Comparison of ENCODE assay signal across 24 cellular contexts in genomic region chr3:189902230-189903186, GRCh38.
A peak's percentile ranks its signal among the peaks of the same experiment; 100 is the strongest.
DNase-seq lines count a peak whose midpoint lies in the region; ATAC-seq, FAIRE-seq and TF ChIP-seq lines count a peak whose summit lies in the region.
"Had no signal": no experiment of that assay in that cellular context is flagged by ENCODE, and none has a peak within 500 bp of the region (broad histone marks: within the 10 kb centered on the region; RNA-seq: fewer than 3 reads in every experiment).

No MANE protein-coding gene starts in this region.

- H3K9me3 ChIP-seq in breast epithelium = no peaks in the 10 kb centered on the region
- H3K9me3 ChIP-seq: BLaER1, upper lobe of left lung had no signal

- H3K27ac Mint-ChIP-seq in MCF 10A (ENCODE audit: low read depth, unreplicated experiment) = peak overlapping the region; percentile 0
- H3K27ac Mint-ChIP-seq in stimulated activated effector memory CD8-positive, alpha-beta T cell treated with anti-CD3 and anti-CD28 coated beads, Interleukin-12 subunit alpha, Interleukin-12 subunit beta, amount 100 ng/mL, for 72 hours = no peak overlapping the region
- H3K27ac Mint-ChIP-seq: activated naive CD8-positive, alpha-beta T cell treated with anti-CD3 and anti-CD28 coated beads, Interleukin-2, amount 50 U/mL, for 24 hours; memory B cell had no signal

- BruUV-seq in MCF 10A (replicated peaks; lab: Mats Ljungman, UMichigan) = no TSS peak

- TF ChIP-seq POLR2A in breast epithelium (IDR thresholded peaks at IDR 0.05) = no peak

- no peaks in the 10 kb centered on the region for H3K27me3 Mint-ChIP-seq in MCF 10A (ENCODE audit: insufficient read depth, unreplicated experiment)

- no peaks in the 10 kb centered on the region for H3K9me3 Mint-ChIP-seq in MCF 10A (ENCODE audit: unreplicated experiment)
- H3K9me3 Mint-ChIP-seq in stimulated activated effector memory CD8-positive, alpha-beta T cell treated with anti-CD3 and anti-CD28 coated beads, Interleukin-12 subunit alpha, Interleukin-12 subunit beta, amount 100 ng/mL, for 72 hours = no peaks in the 10 kb centered on the region
- H3K9me3 Mint-ChIP-seq: activated naive CD8-positive, alpha-beta T cell treated with anti-CD3 and anti-CD28 coated beads, Interleukin-2, amount 50 U/mL, for 24 hours; memory B cell had no signal

- H3K27ac ChIP-seq in breast epithelium = no peak overlapping the region
- H3K27ac ChIP-seq: BLaER1, brain microvascular endothelial cell, upper lobe of left lung, WERI-Rb-1 had no signal

- CTCF ChIA-PET in MCF 10A (lab: Yijun Ruan, JAX) = interaction anchor here (0.6 to 0.7 kb wide), 2 partner anchors 67 to 1360 kb away, joined by 3 read pairs; no protein-coding TSS in a partner anchor

- intact Hi-C loops in MCF 10A (cut with micrococcal nuclease) (no loop called here), breast epithelium (cut with DNase I; ENCODE audit: low total_unique reads) (no loop called here)

- H3K4me3 ChIP-seq in breast epithelium (no peak overlapping the region), bronchial epithelial cell (ENCODE audit: low read depth, low read length) (no peak overlapping the region)
- H3K4me3 ChIP-seq: BLaER1, upper lobe of left lung had no signal

- H3K4me1 Mint-ChIP-seq in MCF 10A (ENCODE audit: insufficient read depth, unreplicated experiment) = no peaks in the 10 kb centered on the region
- H3K4me1 Mint-ChIP-seq in stimulated activated effector memory CD8-positive, alpha-beta T cell treated with anti-CD3 and anti-CD28 coated beads, Interleukin-12 subunit alpha, Interleukin-12 subunit beta, amount 100 ng/mL, for 72 hours = no peaks in the 10 kb centered on the region
- H3K4me1 Mint-ChIP-seq: activated naive CD8-positive, alpha-beta T cell treated with anti-CD3 and anti-CD28 coated beads, Interleukin-2, amount 50 U/mL, for 24 hours; memory B cell had no signal

- H3K4me3 Mint-ChIP-seq in MCF 10A (ENCODE audit: unreplicated experiment) = no peak overlapping the region
- H3K4me3 Mint-ChIP-seq in stimulated activated effector memory CD8-positive, alpha-beta T cell treated with anti-CD3 and anti-CD28 coated beads, Interleukin-12 subunit alpha, Interleukin-12 subunit beta, amount 100 ng/mL, for 72 hours = no peak overlapping the region
- H3K4me3 Mint-ChIP-seq: activated naive CD8-positive, alpha-beta T cell treated with anti-CD3 and anti-CD28 coated beads, Interleukin-2, amount 50 U/mL, for 24 hours; memory B cell had no signal

- TF ChIP-seq CTCF in MCF 10A (IDR thresholded peaks at IDR 0.05; ENCODE audit: unreplicated experiment) (no peak), breast epithelium (IDR thresholded peaks at IDR 0.05) (no peak), bronchial epithelial cell (IDR thresholded peaks at IDR 0.05; ENCODE audit: insufficient read depth, low read length, severe bottlenecking) (no peak)

- no peaks in the 10 kb centered on the region for H3K4me1 ChIP-seq in breast epithelium
- H3K4me1 ChIP-seq: BLaER1, upper lobe of left lung had no signal

- POLR2A ChIA-PET in MCF 10A (lab: Yijun Ruan, JAX) = interaction anchor here (0.7 to 4.1 kb wide), 6 partner anchors 9 to 635 kb away, joined by 3 to 17 read pairs (median 6); no protein-coding TSS in a partner anchor

- no peak for FAIRE-seq in bronchial epithelial cell (lab: Jason Lieb, UNC)
- FAIRE-seq: A204.1, endometrium, frontal cortex, H1 had no signal

- H3K27me3 ChIP-seq in breast epithelium (no peaks in the 10 kb centered on the region), bronchial epithelial cell (ENCODE audit: control insufficient read depth, insufficient read depth, low read length) (no peaks in the 10 kb centered on the region)
- H3K27me3 ChIP-seq: BLaER1, brain microvascular endothelial cell, upper lobe of left lung had no signal

- DNase-seq in MCF 10A (ENCODE audit: unreplicated experiment) (no peak), breast epithelium (ENCODE audit: low spot score in 2 of 2) (no peak), bronchial epithelial cell (ENCODE audit: low read depth) (peak; percentile 53), globus pallidus (ENCODE audit: low spot score) (peak; percentile 3), COR-L47 (lab: John Stamatoyannopoulos, UW) (no peak), GDM1 (lab: John Stamatoyannopoulos, UW) (no peak)
- no peak for DNase-seq in stimulated activated effector memory CD8-positive, alpha-beta T cell treated with anti-CD3 and anti-CD28 coated beads, Interleukin-12 subunit alpha, Interleukin-12 subunit beta, amount 100 ng/mL, for 72 hours (ENCODE audit: low spot score in 2 of 2)
- DNase-seq: activated effector memory CD4-positive, alpha-beta T cell treated with Interleukin-2 at 50 U/mL for 16 hours; activated naive CD8-positive, alpha-beta T cell treated with anti-CD3 and anti-CD28 coated beads, Interleukin-2, amount 50 U/mL, for 24 hours; brain microvascular endothelial cell; cortex of kidney; EL; NCI-H1436 treated with DMSO at 0.1 percent for 48 hours; NCI-H2171 treated with DMSO at 0.1 percent for 48 hours; NCI-H526 treated with DMSO at 0.1 percent for 48 hours; upper lobe of left lung; WERI-Rb-1 had no signal

- ATAC-seq in stimulated activated effector memory CD8-positive, alpha-beta T cell treated with anti-CD3 and anti-CD28 coated beads, Interleukin-12 subunit alpha, Interleukin-12 subunit beta, amount 100 ng/mL, for 72 hours = peak; percentile 34
- no peak for ATAC-seq in GM18909 (IDR thresholded peaks at IDR 0.05; ENCODE audit: poor library complexity, unreplicated experiment)
- ATAC-seq: activated naive CD8-positive, alpha-beta T cell treated with anti-CD3 and anti-CD28 coated beads, Interleukin-2, amount 50 U/mL, for 24 hours had no signal

- no peaks in the 10 kb centered on the region for H3K36me3 Mint-ChIP-seq in MCF 10A (ENCODE audit: insufficient read depth, unreplicated experiment)
- H3K36me3 Mint-ChIP-seq in stimulated activated effector memory CD8-positive, alpha-beta T cell treated with anti-CD3 and anti-CD28 coated beads, Interleukin-12 subunit alpha, Interleukin-12 subunit beta, amount 100 ng/mL, for 72 hours = no peaks in the 10 kb centered on the region
- H3K36me3 Mint-ChIP-seq: memory B cell had no signal

- H3K36me3 ChIP-seq in breast epithelium (no peaks in the 10 kb centered on the region), bronchial epithelial cell (ENCODE audit: control insufficient read depth, insufficient read depth, low read length) (no peaks in the 10 kb centered on the region)
- H3K36me3 ChIP-seq: BLaER1, brain microvascular endothelial cell, upper lobe of left lung, WERI-Rb-1 had no signal

Comparison
In these comparisons a context has a peak if more than half of its experiments do, and no peak if none do; other contexts are left out.
1. DNase-seq: peak in bronchial epithelial cell (single experiment) and globus pallidus (single experiment); none in MCF 10A (single experiment), breast epithelium (0 of 2), stimulated activated effector memory CD8-positive, alpha-beta T cell treated with anti-CD3 and anti-CD28 coated beads, Interleukin-12 subunit alpha, Interleukin-12 subunit beta, amount 100 ng/mL, for 72 hours (0 of 2), COR-L47 (single experiment) and GDM1 (single experiment).